Comparison of ENCODE assay signal across 1 cellular context in genomic region chr10:76492678-76493472, GRCh38.
TF ChIP-seq lines count a peak whose summit lies in the region.

No MANE protein-coding gene starts in this region.

TF ChIP-seq in IMR-90, 13 proteins besides CTCF, POLR2A, EP300 and RAD21:
- TF ChIP-seq CEBPB (IDR thresholded peaks at IDR 0.05; ENCODE audit: low read depth, low read length) (no peak), MAFK (IDR thresholded peaks at IDR 0.05; ENCODE audit: low read depth, low read length) (no peak), FOS (IDR thresholded peaks at IDR 0.05; ENCODE audit: low read depth, low read length) (no peak), MXI1 (IDR thresholded peaks at IDR 0.05; ENCODE audit: borderline replicate concordance, low read depth, low read length) (no peak), ELK1 (IDR thresholded peaks at IDR 0.05; ENCODE audit: borderline replicate concordance, low read depth, low read length) (no peak), RFX5 (IDR thresholded peaks at IDR 0.05; ENCODE audit: low read depth, low read length) (no peak), BHLHE40 (IDR thresholded peaks at IDR 0.05; ENCODE audit: low read depth, low read length) (no peak), RCOR1 (IDR thresholded peaks at IDR 0.05; ENCODE audit: insufficient replicate concordance, low read length) (no peak), SMC3 (IDR thresholded peaks at IDR 0.05; ENCODE audit: low read depth, low read length) (no peak), CHD1 (IDR thresholded peaks at IDR 0.05; ENCODE audit: low read depth, low read length) (no peak), USF2 (IDR thresholded peaks at IDR 0.05; ENCODE audit: low read depth, low read length) (no peak)
